Comparison of ENCODE assay signal across 1 cellular context in the genomic region with DNA sequence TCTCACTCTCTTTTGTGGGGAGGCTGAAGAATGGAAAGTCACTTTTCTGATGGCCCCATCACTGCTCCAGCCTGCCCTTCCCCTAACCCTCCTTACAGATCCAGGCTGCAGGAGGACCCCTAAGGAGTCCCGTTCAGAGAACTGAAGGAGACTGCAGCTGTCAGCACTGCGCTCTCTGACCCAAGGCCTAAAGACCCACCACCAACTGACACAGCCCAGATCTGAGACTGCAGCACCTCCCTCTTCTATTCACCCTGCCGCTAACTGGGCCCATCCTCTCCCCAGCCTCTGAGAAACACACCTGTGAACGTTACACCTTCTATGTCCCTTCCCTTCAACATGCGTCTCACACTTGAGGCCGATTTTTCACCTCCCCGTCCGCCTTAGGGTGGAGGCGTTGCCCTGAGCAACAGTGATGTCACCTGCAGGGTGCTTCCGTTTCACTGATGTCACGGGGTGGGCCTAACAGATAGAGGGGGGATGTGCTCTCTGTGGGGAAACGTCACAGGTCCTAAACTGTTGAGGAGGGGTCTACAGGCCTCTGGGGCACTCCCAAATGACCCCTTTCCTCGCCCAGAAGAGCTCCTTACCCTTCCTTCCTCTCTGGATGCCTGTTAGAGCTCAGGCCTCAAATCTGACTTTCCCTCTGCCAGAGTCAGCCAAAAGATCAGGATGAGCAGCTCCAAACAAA.
TF ChIP-seq lines count a peak whose summit lies in the region.

No MANE protein-coding gene starts in this region.

TF ChIP-seq in A549, 52 proteins besides CTCF, POLR2A, EP300 and RAD21 (continued from another document):
- TF ChIP-seq, protein P1, sequence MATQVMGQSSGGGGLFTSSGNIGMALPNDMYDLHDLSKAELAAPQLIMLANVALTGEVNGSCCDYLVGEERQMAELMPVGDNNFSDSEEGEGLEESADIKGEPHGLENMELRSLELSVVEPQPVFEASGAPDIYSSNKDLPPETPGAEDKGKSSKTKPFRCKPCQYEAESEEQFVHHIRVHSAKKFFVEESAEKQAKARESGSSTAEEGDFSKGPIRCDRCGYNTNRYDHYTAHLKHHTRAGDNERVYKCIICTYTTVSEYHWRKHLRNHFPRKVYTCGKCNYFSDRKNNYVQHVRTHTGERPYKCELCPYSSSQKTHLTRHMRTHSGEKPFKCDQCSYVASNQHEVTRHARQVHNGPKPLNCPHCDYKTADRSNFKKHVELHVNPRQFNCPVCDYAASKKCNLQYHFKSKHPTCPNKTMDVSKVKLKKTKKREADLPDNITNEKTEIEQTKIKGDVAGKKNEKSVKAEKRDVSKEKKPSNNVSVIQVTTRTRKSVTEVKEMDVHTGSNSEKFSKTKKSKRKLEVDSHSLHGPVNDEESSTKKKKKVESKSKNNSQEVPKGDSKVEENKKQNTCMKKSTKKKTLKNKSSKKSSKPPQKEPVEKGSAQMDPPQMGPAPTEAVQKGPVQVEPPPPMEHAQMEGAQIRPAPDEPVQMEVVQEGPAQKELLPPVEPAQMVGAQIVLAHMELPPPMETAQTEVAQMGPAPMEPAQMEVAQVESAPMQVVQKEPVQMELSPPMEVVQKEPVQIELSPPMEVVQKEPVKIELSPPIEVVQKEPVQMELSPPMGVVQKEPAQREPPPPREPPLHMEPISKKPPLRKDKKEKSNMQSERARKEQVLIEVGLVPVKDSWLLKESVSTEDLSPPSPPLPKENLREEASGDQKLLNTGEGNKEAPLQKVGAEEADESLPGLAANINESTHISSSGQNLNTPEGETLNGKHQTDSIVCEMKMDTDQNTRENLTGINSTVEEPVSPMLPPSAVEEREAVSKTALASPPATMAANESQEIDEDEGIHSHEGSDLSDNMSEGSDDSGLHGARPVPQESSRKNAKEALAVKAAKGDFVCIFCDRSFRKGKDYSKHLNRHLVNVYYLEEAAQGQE (IDR thresholded peaks at IDR 0.05): no peak
- no peak for TF ChIP-seq ZSCAN20 (CRISPR knock-in tag; IDR thresholded peaks at IDR 0.05)
- no peak for TF ChIP-seq CHD4 (IDR thresholded peaks at IDR 0.05; ENCODE audit: borderline replicate concordance)
